24 cellular contexts compared by ENCODE assay signal in the genomic region with DNA sequence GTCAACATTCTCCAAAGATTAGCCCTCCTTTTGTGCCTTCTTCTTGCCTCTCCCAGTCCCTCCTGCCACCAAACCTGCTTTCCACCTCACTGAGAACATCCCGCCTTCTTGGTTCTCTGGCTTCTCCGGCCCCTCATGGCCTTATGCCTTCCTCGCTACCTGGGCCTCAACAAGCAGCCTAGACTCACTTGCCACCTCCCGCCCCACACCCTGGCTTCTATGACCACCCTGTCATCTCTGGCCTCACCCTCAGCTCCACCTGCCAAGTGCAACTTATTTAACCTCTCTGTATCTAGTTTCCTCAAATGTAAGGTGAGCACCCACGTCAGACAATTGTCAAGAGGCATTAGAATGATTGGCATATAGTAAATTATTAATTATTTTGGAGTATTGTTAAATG.
"Had no signal": no experiment of that assay in that cellular context is flagged by ENCODE, and none has a peak within 500 bp of the region (broad histone marks: within the 10 kb centered on the region; RNA-seq: fewer than 3 reads in every experiment).

No MANE protein-coding gene starts in this region.

- H3K27ac Mint-ChIP-seq: IgD-negative memory B cell had no signal

- H3K27me3 Mint-ChIP-seq: IgD-negative memory B cell had no signal

- DNase-seq: Kasumi-1, MM.1S, NCI-H1092 treated with DMSO at 0.1 percent for 48 hours, NCI-H1436 treated with DMSO at 0.1 percent for 48 hours, NCI-H1694, NCI-H187 treated with DMSO at 0.1 percent for 48 hours, NCI-H2029 treated with DMSO at 0.1 percent for 48 hours, NCI-H2107, NCI-H2171 treated with DMSO at 0.1 percent for 48 hours, NCI-H345, NCI-H446 treated with DMSO at 0.1 percent for 48 hours, NCI-H510A treated with DMSO at 0.1 percent for 48 hours, NCI-H526 treated with DMSO at 0.1 percent for 48 hours, NCI-H748 treated with DMSO at 0.1 percent for 48 hours, OCI-M1, PC-9, Peyer's patch, SHP77 treated with DMSO at 0.1 percent for 48 hours, SJCRH30, T-helper 1 cell had no signal

- H3K4me3 Mint-ChIP-seq: IgD-negative memory B cell had no signal

- ATAC-seq: K562, Right ventricle myocardium inferior, SK-N-SH treated with all-trans-retinoic acid at 6 μM for 48 hours had no signal

- H3K9me3 Mint-ChIP-seq: IgD-negative memory B cell had no signal
